Comparison of ENCODE assay signal across 8 cellular contexts in the genomic region with DNA sequence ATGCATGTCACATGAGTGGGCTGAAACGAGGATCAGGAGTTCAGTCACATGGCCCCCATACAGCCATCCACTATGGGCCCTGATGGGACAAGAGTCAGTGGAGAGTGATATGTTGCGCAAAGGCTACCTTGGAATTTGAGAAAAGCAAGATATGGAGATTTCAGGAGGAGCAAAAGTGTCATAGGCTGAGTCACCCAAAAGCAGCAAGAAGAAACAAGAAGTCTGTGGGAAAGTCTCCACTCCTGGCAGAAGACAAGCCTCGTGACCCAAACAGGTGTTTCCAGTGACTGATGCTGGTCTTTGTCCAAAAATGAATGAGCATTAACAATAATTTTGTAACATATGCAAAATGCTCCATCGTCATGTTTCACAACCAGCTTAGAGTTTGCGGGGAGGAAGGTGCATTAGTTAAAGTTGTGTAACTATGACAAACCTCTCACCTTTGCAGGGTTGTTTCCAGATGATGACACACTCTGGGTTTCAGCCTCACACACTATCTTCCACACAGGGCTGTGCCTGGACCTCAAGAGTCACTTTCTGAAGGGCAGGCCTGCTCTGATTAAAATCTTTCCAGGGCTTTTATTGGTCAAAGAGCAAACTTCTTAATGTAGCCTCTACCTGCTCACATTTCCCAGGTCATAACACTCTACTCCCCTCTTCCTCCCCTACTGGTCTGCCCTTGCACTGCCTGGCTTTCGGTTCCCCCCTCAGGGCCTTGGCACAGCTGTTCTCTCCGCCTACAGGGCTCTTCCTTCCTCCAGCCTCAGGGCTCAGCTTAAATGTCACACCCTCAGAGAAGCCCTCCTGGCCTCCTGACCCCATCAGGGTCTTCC. TPM values are rescaled to one million over a fixed set of nuclear protein-coding genes. Genes with fewer than 3 reads are reported as not detected.
DNase-seq lines count a peak whose midpoint lies in the region; ATAC-seq and TF ChIP-seq lines count a peak whose summit lies in the region.

No MANE protein-coding gene starts in this region.

- DNase-seq in stimulated activated CD4-positive, alpha-beta T cell treated with anti-CD3 and anti-CD28 coated beads, Interleukin-15, amount 100 ng/mL, for 48 hours (ENCODE audit: low read depth in 2 of 2): peak; percentile 28 to 45
- no peak for DNase-seq in stimulated activated CD4-positive, alpha-beta T cell treated with anti-CD3 and anti-CD28 coated beads, Interleukin-4, amount 100 ng/mL, for 1 hour
- DNase-seq in OCI-LY7 (ENCODE audit: low spot score): peak; percentile 81
- DNase-seq in fibroblast of mammary gland (ENCODE audit: low read depth): peak; percentile 53
- no peak for DNase-seq in 8988T
- no peak for DNase-seq in COR-L47 (lab: John Stamatoyannopoulos, UW)
- DNase-seq in UCSD-AML1 (lab: John Stamatoyannopoulos, UW; ENCODE audit: unreplicated experiment): no peak

- ATAC-seq in HG02884 (IDR thresholded peaks at IDR 0.05; ENCODE audit: unreplicated experiment): peak; percentile 74

- H3K4me3 ChIP-seq in OCI-LY7 (ENCODE audit: low read depth, low read length, poor library complexity, severe bottlenecking) (no peak overlapping the region), fibroblast of mammary gland (ENCODE audit: control insufficient read depth, low read depth, low read length) (no peak overlapping the region)

- peak overlapping the region; percentile 84 for H2AFZ ChIP-seq in OCI-LY7 (ENCODE audit: low read length)

- H4K20me1 ChIP-seq in OCI-LY7 (ENCODE audit: insufficient read depth, low read length): no peaks in the 10 kb centered on the region

- POLR2A ChIA-PET in OCI-LY7 (lab: Charles Lee): interaction anchor here (0.6 to 3.5 kb wide), 9 partner anchors 9 to 382 kb away, joined by 3 to 26 read pairs (median 5); no protein-coding TSS in a partner anchor

- peak; percentile 54 for TF ChIP-seq CTCF in OCI-LY7 (conservative IDR thresholded peaks at IDR 0.05; ENCODE audit: low read length)
- no peak for TF ChIP-seq CTCF in fibroblast of mammary gland (conservative IDR thresholded peaks at IDR 0.05; ENCODE audit: control insufficient read depth, insufficient read depth, low read depth, low read length)

- H3K36me3 ChIP-seq in OCI-LY7 (ENCODE audit: insufficient read depth, low read length): no peaks in the 10 kb centered on the region

- no TSS peak for BruUV-seq in OCI-LY7 (replicated peaks; lab: Mats Ljungman, UMichigan)

- CTCF ChIA-PET in OCI-LY7 (lab: Charles Lee; ENCODE audit: unreplicated experiment): interaction anchor here (0.7 to 1.7 kb wide), 6 partner anchors 12 to 91 kb away, joined by 3 to 7 read pairs (median 3); no protein-coding TSS in a partner anchor

- peak overlapping the region; percentile 13 for H3K27ac ChIP-seq in OCI-LY7 (ENCODE audit: low read depth, low read length, poor library complexity, severe bottlenecking)

- H3K4me2 ChIP-seq in OCI-LY7 (ENCODE audit: low read length): peak overlapping the region; percentile 27

- H3K9me2 ChIP-seq in OCI-LY7 (ENCODE audit: insufficient read depth, low read length): no peaks in the 10 kb centered on the region

- H3K4me1 ChIP-seq in OCI-LY7 (ENCODE audit: insufficient read depth, low read length, poor library complexity, severe bottlenecking): peaks cover 22% of the 10 kb centered on the region

- H3K9me3 ChIP-seq in OCI-LY7 (ENCODE audit: low read length): no peaks in the 10 kb centered on the region

- intact Hi-C loops in OCI-LY7 (cut with micrococcal nuclease; ENCODE audit: unreplicated experiment): loop anchor here (2.0 to 5.0 kb wide), 2 partner anchors 18 to 37 kb away; no protein-coding TSS in a partner anchor

- H3K79me2 ChIP-seq in OCI-LY7 (ENCODE audit: insufficient read depth, low read depth, low read length): no peaks in the 10 kb centered on the region

RNA-seq across cellular contexts. Expression of a gene that starts 3.9 kb away (rescaled TPM):
- total RNA-seq in OCI-LY7 (2014; rRNA removed; shearing (Covaris generic)): not detected in 2 replicates
- 0.61 and 1.3 TPM in 2 replicates for total RNA-seq in OCI-LY7 (2022)

RNA-seq across cellular contexts. Expression of a gene that starts 22.9 kb away (rescaled TPM):
- total RNA-seq in OCI-LY7 (2014; rRNA removed; shearing (Covaris generic)): 5.8 TPM in 2 replicates
- total RNA-seq in OCI-LY7 (2022): 8.9 and 10.7 TPM in 2 replicates

Comparison
In these comparisons a context has a peak if more than half of its experiments do, and no peak if none do; other contexts are left out.
1. DNase-seq: peak in stimulated activated CD4-positive, alpha-beta T cell treated with anti-CD3 and anti-CD28 coated beads, Interleukin-15, amount 100 ng/mL, for 48 hours (2 of 2), OCI-LY7 (single experiment) and fibroblast of mammary gland (single experiment); none in stimulated activated CD4-positive, alpha-beta T cell treated with anti-CD3 and anti-CD28 coated beads, Interleukin-4, amount 100 ng/mL, for 1 hour (single experiment), 8988T (single experiment), COR-L47 (single experiment) and UCSD-AML1 (single experiment).